ENCODE assay signal across 17 cellular contexts in genomic region chr3:51362476-51362875, GRCh38. TPM values are rescaled to one million over a fixed set of nuclear protein-coding genes. Genes with fewer than 3 reads are reported as not detected.
DNase-seq lines count a peak whose midpoint lies in the region; ATAC-seq lines count a peak whose summit lies in the region.
"Had no signal": no experiment of that assay in that cellular context is flagged by ENCODE, and none has a peak within 500 bp of the region (broad histone marks: within the 10 kb centered on the region; RNA-seq: fewer than 3 reads in every experiment).

No MANE protein-coding gene starts in this region.

- no peaks in the 10 kb centered on the region for H3K27me3 Mint-ChIP-seq in activated naive CD8-positive, alpha-beta T cell treated with anti-CD3 and anti-CD28 coated beads, Interleukin-2, amount 50 U/mL, for 24 hours
- no peaks in the 10 kb centered on the region for H3K27me3 Mint-ChIP-seq in activated naive CD8-positive, alpha-beta T cell treated with anti-CD3 and anti-CD28 coated beads for 36 hours

- no peaks in the 10 kb centered on the region for H3K9me3 Mint-ChIP-seq in activated naive CD8-positive, alpha-beta T cell treated with anti-CD3 and anti-CD28 coated beads, Interleukin-2, amount 50 U/mL, for 24 hours
- H3K9me3 Mint-ChIP-seq in activated naive CD8-positive, alpha-beta T cell treated with anti-CD3 and anti-CD28 coated beads for 36 hours = peaks cover 3% of the 10 kb centered on the region
- H3K9me3 Mint-ChIP-seq: CD8-positive, alpha-beta T cell had no signal

- intact Hi-C loops in posterior vena cava (cut with DNase I) = no loop called here
- intact Hi-C loops in sciatic nerve (cut with DNase I) = no loop called here

- peak; percentile 20 for ATAC-seq in activated naive CD8-positive, alpha-beta T cell treated with anti-CD3 and anti-CD28 coated beads, Interleukin-2, amount 50 U/mL, for 24 hours
- ATAC-seq in sciatic nerve = no peak
- ATAC-seq: CD8-positive, alpha-beta T cell; GM12878 had no signal

- no peak for DNase-seq in activated naive CD8-positive, alpha-beta T cell treated with anti-CD3 and anti-CD28 coated beads, Interleukin-2, amount 50 U/mL, for 24 hours
- no peak for DNase-seq in activated naive CD8-positive, alpha-beta T cell treated with anti-CD3 and anti-CD28 coated beads for 36 hours
- peak; percentile 55 for DNase-seq in mesenteric fat pad (ENCODE audit: low spot score)
- peak; percentile 18 for DNase-seq in posterior vena cava (ENCODE audit: low spot score)
- no peak for DNase-seq in DMS153 (lab: John Stamatoyannopoulos, UW)
- DNase-seq in sciatic nerve (ENCODE audit: low spot score) = no peak
- DNase-seq: C1 segment of cervical spinal cord; Caco-2; CD4-positive, CD25-positive, alpha-beta regulatory T cell; CD8-positive, alpha-beta T cell; DMS79; EL; GDM1; GM23248; H7; HCEC 1CT had no signal

- H3K4me1 Mint-ChIP-seq in activated naive CD8-positive, alpha-beta T cell treated with anti-CD3 and anti-CD28 coated beads, Interleukin-2, amount 50 U/mL, for 24 hours = no peaks in the 10 kb centered on the region
- H3K4me1 Mint-ChIP-seq in activated naive CD8-positive, alpha-beta T cell treated with anti-CD3 and anti-CD28 coated beads for 36 hours = no peaks in the 10 kb centered on the region
- H3K4me1 Mint-ChIP-seq: CD4-positive, CD25-positive, alpha-beta regulatory T cell had no signal

- H3K36me3 Mint-ChIP-seq in activated naive CD8-positive, alpha-beta T cell treated with anti-CD3 and anti-CD28 coated beads, Interleukin-2, amount 50 U/mL, for 24 hours (ENCODE audit: low read depth) = peaks cover 4% of the 10 kb centered on the region
- peaks cover 5% of the 10 kb centered on the region for H3K36me3 Mint-ChIP-seq in activated naive CD8-positive, alpha-beta T cell treated with anti-CD3 and anti-CD28 coated beads for 36 hours
- H3K36me3 Mint-ChIP-seq: CD4-positive, CD25-positive, alpha-beta regulatory T cell had no signal

- H3K27ac Mint-ChIP-seq in activated naive CD8-positive, alpha-beta T cell treated with anti-CD3 and anti-CD28 coated beads, Interleukin-2, amount 50 U/mL, for 24 hours = no peak overlapping the region
- H3K27ac Mint-ChIP-seq in activated naive CD8-positive, alpha-beta T cell treated with anti-CD3 and anti-CD28 coated beads for 36 hours = no peak overlapping the region
- H3K27ac Mint-ChIP-seq: CD4-positive, CD25-positive, alpha-beta regulatory T cell; CD8-positive, alpha-beta T cell had no signal

- no peak overlapping the region for H3K4me3 Mint-ChIP-seq in activated naive CD8-positive, alpha-beta T cell treated with anti-CD3 and anti-CD28 coated beads, Interleukin-2, amount 50 U/mL, for 24 hours
- H3K4me3 Mint-ChIP-seq in activated naive CD8-positive, alpha-beta T cell treated with anti-CD3 and anti-CD28 coated beads for 36 hours = no peak overlapping the region
- H3K4me3 Mint-ChIP-seq: CD4-positive, CD25-positive, alpha-beta regulatory T cell; CD8-positive, alpha-beta T cell had no signal

RNA-seq across cellular contexts. Expression of gene MANF, which starts 22.6 kb away (rescaled TPM):
- total RNA-seq in activated naive CD8-positive, alpha-beta T cell treated with anti-CD3 and anti-CD28 coated beads for 36 hours = 100 to 1,000 TPM; 157 to 159 TPM
- total RNA-seq in mesenteric fat pad (87.8 TPM), posterior vena cava (10 to 100 TPM; 72.6 to 79.2 TPM), sciatic nerve (60.8 TPM)

RNA-seq across cellular contexts. Expression of gene RBM15B, which starts 28.6 kb away (rescaled TPM):
- total RNA-seq in activated naive CD8-positive, alpha-beta T cell treated with anti-CD3 and anti-CD28 coated beads for 36 hours = 10 to 100 TPM; 34.5 to 35.6 TPM
- total RNA-seq in mesenteric fat pad (28.0 TPM), posterior vena cava (10 to 100 TPM; 20.2 to 22.7 TPM), sciatic nerve (21.5 TPM)

Comparison
In these comparisons a context has a peak if more than half of its experiments do, and no peak if none do; other contexts are left out.
1. DNase-seq: peak in mesenteric fat pad (single experiment) and posterior vena cava (single experiment); none in activated naive CD8-positive, alpha-beta T cell treated with anti-CD3 and anti-CD28 coated beads, Interleukin-2, amount 50 U/mL, for 24 hours (single experiment), activated naive CD8-positive, alpha-beta T cell treated with anti-CD3 and anti-CD28 coated beads for 36 hours (single experiment), DMS153 (single experiment) and sciatic nerve (single experiment).